ENCODE assay signal across 9 cellular contexts in genomic region chr3:197031315-197032285, GRCh38. TPM values are rescaled to one million over a fixed set of nuclear protein-coding genes. Genes with fewer than 3 reads are reported as not detected.
DNase-seq lines count a peak whose midpoint lies in the region; ATAC-seq and TF ChIP-seq lines count a peak whose summit lies in the region.
"Had no signal": no experiment of that assay in that cellular context is flagged by ENCODE, and none has a peak within 500 bp of the region (broad histone marks: within the 10 kb centered on the region; RNA-seq: fewer than 3 reads in every experiment).

No MANE protein-coding gene starts in this region.

- DNase-seq in GM12865 (ENCODE audit: low read depth) (peak; percentile 53), T-cell (peak in 1 of 34 experiments; percentile 28), foreskin melanocyte (peak; percentile 96), gastrocnemius medialis (peak; percentile 75 to 80), substantia nigra (lab: John Stamatoyannopoulos, UW) (no peak), amygdala (lab: John Stamatoyannopoulos, UW) (no peak), GDM1 (lab: John Stamatoyannopoulos, UW) (no peak)

- H3K9me3 Mint-ChIP-seq in T-cell, result no peaks in the 10 kb centered on the region

- no peak for TF ChIP-seq POLR2A in gastrocnemius medialis (IDR thresholded peaks at IDR 0.05)

- H3K27me3 ChIP-seq in gastrocnemius medialis, result peaks cover 28 to 37% (median 31%) of the 10 kb centered on the region in 3 donors

- H3K9me3 ChIP-seq in gastrocnemius medialis, result no peaks in the 10 kb centered on the region
- H3K9me3 ChIP-seq: neutrophil had no signal

- TF ChIP-seq CTCF in GM12865 (IDR thresholded peaks at IDR 0.05; ENCODE audit: insufficient read depth, low read depth, low read length, missing control alignments), result no peak
- no peak for TF ChIP-seq CTCF in gastrocnemius medialis (IDR thresholded peaks at IDR 0.05 in 4 of 5, conservative IDR thresholded peaks at IDR 0.05 in 1 of 5)

- H3K36me3 Mint-ChIP-seq in T-cell, result no peaks in the 10 kb centered on the region

- no peaks in the 10 kb centered on the region for H3K36me3 ChIP-seq in gastrocnemius medialis
- H3K36me3 ChIP-seq: neutrophil had no signal

- no peaks in the 10 kb centered on the region for H3K27me3 Mint-ChIP-seq in T-cell

- intact Hi-C loops in gastrocnemius medialis (cut with DNase I; ENCODE audit: low total_unique reads), result loop anchor here (1.0 kb wide), 1 partner anchor 29 kb away; no protein-coding TSS in a partner anchor

- CTCF ChIA-PET in T-cell (lab: Charles Lee), result interaction anchor here in 1 of 2 donors (1.1 kb wide), 1 partner anchor 13 kb away, joined by 3 read pairs; no protein-coding TSS in a partner anchor

- H3K4me1 Mint-ChIP-seq in T-cell, result peaks cover 1 to 14% (median 8%) of the 10 kb centered on the region in 3 donors

- H3K4me3 ChIP-seq in GM12865 (ENCODE audit: low read depth, low read length), result no peak overlapping the region
- H3K4me3 ChIP-seq in gastrocnemius medialis, result no peak overlapping the region

- H3K27ac Mint-ChIP-seq in T-cell, result no peak overlapping the region

- peaks cover 6 to 8% of the 10 kb centered on the region in 2 donors for H3K4me1 ChIP-seq in gastrocnemius medialis

- no peak for ATAC-seq in T-cell (replicated peaks in 1 of 4)
- ATAC-seq in gastrocnemius medialis, result peak; percentile 88 to 89
- no peak for ATAC-seq in GM21367 (IDR thresholded peaks at IDR 0.05; ENCODE audit: unreplicated experiment)

- in situ Hi-C loops in gastrocnemius medialis (cut with MboI; ENCODE audit: low sequenced_read_pairs in 4 of 4), result no loop called here

- peak overlapping the region in 2 of 3 donors; percentile 17 to 74 for H3K4me3 Mint-ChIP-seq in T-cell

- peak overlapping the region; percentile 17 to 47 (median 30) for H3K27ac ChIP-seq in gastrocnemius medialis
- no peak overlapping the region for H3K27ac ChIP-seq in substantia nigra (ENCODE audit: low read depth, low read length, poor library complexity, severe bottlenecking)
- H3K27ac ChIP-seq: neutrophil had no signal

- POLR2A ChIA-PET in T-cell (lab: Charles Lee), result no interaction called here

RNA-seq across cellular contexts. Expression of gene MELTF, which starts 2.0 kb away (rescaled TPM):
- total RNA-seq in T-cell (1 to 10 TPM; 1.2 to 2.6 (median 1.6) TPM), gastrocnemius medialis (under 1 TPM in 3 of 4 donors, not detected in 1; 0.36 to 0.64 (median 0.42) TPM)

Comparison
In these comparisons a context has a peak if more than half of its experiments do, and no peak if none do; other contexts are left out.
1. DNase-seq: peak in GM12865 (single experiment), foreskin melanocyte (single experiment) and gastrocnemius medialis (2 of 2); none in substantia nigra (0 of 49), amygdala (0 of 56) and GDM1 (single experiment).
2. ATAC-seq: peak in gastrocnemius medialis (2 of 2); none in T-cell (0 of 4) and GM21367 (single experiment).